8 cellular contexts compared by ENCODE assay signal in genomic region chr14:59870277-59871165, GRCh38. TPM values are rescaled to one million over a fixed set of nuclear protein-coding genes. Genes with fewer than 3 reads are reported as not detected.
DNase-seq lines count a peak whose midpoint lies in the region; ATAC-seq, FAIRE-seq and TF ChIP-seq lines count a peak whose summit lies in the region.

Gene RTN1 (minus strand): TSS chr14:59870776. CDS start chr14:59870630, 146 bp downstream.

- no peak within 1 kb of the TSS for H3K9ac ChIP-seq in GM12878 (ENCODE audit: control insufficient read depth, insufficient read depth, low read length)

- H3K4me3 ChIP-seq in OCI-LY7 (ENCODE audit: low read depth, low read length, poor library complexity, severe bottlenecking) (peak within 1 kb of the TSS; percentile 37), GM12878 (peak within 1 kb of the TSS; percentile 67), iPS DF 6.9 (ENCODE audit: low read length) (peak within 1 kb of the TSS; percentile 47), psoas muscle (peak within 1 kb of the TSS; percentile 70)

- in situ Hi-C loops in GM12878 (cut with MboI), result no loop called here

- CTCF ChIA-PET in OCI-LY7 (lab: Charles Lee; ENCODE audit: unreplicated experiment) (no interaction called here), GM12878 (lab: Yijun Ruan, JAX) (no interaction called here)

- H3K27ac ChIP-seq in OCI-LY7 (ENCODE audit: low read depth, low read length, poor library complexity, severe bottlenecking) (no peak within 1 kb of the TSS), GM12878 (ENCODE audit: control insufficient read depth, insufficient read depth) (no peak within 1 kb of the TSS), iPS DF 6.9 (ENCODE audit: low read length) (no peak within 1 kb of the TSS), psoas muscle (no peak within 1 kb of the TSS)

- no peak for TF ChIP-seq RAD21 in GM12878 (IDR thresholded peaks at IDR 0.05; ENCODE audit: insufficient read depth, low read depth, low read length)

- H3K27me3 Mint-ChIP-seq in CD14-positive monocyte (ENCODE audit: low read depth in 3 of 3), result peaks cover 35 to 56% (median 45%) of the 10 kb centered on the region in 3 donors

- FAIRE-seq in GM12878 (lab: Jason Lieb, UNC), result no peak

- RAD21 ChIA-PET in GM12878 (lab: Charles Lee; ENCODE audit: unreplicated experiment), result no interaction called here

- BruUV-seq in OCI-LY7 (replicated peaks; lab: Mats Ljungman, UMichigan) (no TSS peak), GM12878 (replicated peaks; lab: Mats Ljungman, UMichigan) (no TSS peak)

- no peaks in the 10 kb centered on the region for H3K9me2 ChIP-seq in OCI-LY7 (ENCODE audit: insufficient read depth, low read length)

- H3K9me3 Mint-ChIP-seq in CD14-positive monocyte, result peaks cover 0 to 14% (median 1%) of the 10 kb centered on the region in 7 donors

- H2AFZ ChIP-seq in OCI-LY7 (ENCODE audit: low read length), result no peak within 1 kb of the TSS
- H2AFZ ChIP-seq in GM12878 (ENCODE audit: control insufficient read depth, low read depth, low read length), result peak within 1 kb of the TSS; percentile 2

- TF ChIP-seq CTCF in CD14-positive monocyte (IDR thresholded peaks at IDR 0.05) (no peak), OCI-LY7 (conservative IDR thresholded peaks at IDR 0.05; ENCODE audit: low read length) (no peak), GM12878 (IDR thresholded peaks at IDR 0.05 in 2 of 3, conservative IDR thresholded peaks at IDR 0.05 in 1 of 3; ENCODE audit: control insufficient read depth in 2 of 3, extremely low read depth in 1 of 3, insufficient read depth in 1 of 3, low read depth in 3 of 3, low read length in 3 of 3) (no peak), psoas muscle (IDR thresholded peaks at IDR 0.05) (no peak)

- peak within 1 kb of the TSS in 6 of 7 donors; percentile 69 to 93 (median 81) for H3K27ac Mint-ChIP-seq in CD14-positive monocyte

- peak within 1 kb of the TSS; percentile 100 for H3K4me3 Mint-ChIP-seq in CD14-positive monocyte

- no peak for TF ChIP-seq POLR2A in GM12878 (IDR thresholded peaks at IDR 0.05; ENCODE audit: low read depth, low read length)

- SMC1A ChIA-PET in GM12878 (lab: Charles Lee; ENCODE audit: uncharacterized antibody, unreplicated experiment), result no interaction called here

- peaks cover 0 to 11% of the 10 kb centered on the region in 2 donors for H3K36me3 Mint-ChIP-seq in CD14-positive monocyte

- WGBS in GM12878 (ENCODE audit: insufficient coverage, insufficient replicate concordance, low lambda C conversion rate, missing lambda C conversion rate), result 4% methylated on average over 72 of the region's 84 CpGs
- no CpG with 5 or more reads among the region's 84 CpGs for WGBS in iPS DF 6.9 (ENCODE audit: insufficient coverage, insufficient read length)
- 0 to 3% (median 1%) methylated on average over 37 to 84 of the region's 84 CpGs for WGBS in psoas muscle, 3 donors

- H3K4me1 Mint-ChIP-seq in CD14-positive monocyte, result peaks cover 28% of the 10 kb centered on the region

- peaks cover 6 to 7% of the 10 kb centered on the region in 2 experiments for H3K27me3 ChIP-seq in GM12878 (replicated peaks in 1 of 2; ENCODE audit: control insufficient read depth in 2 of 2, insufficient read depth in 2 of 2, low read length in 1 of 2)
- H3K27me3 ChIP-seq in iPS DF 6.9 (ENCODE audit: control insufficient read depth, insufficient read depth, low read length), result peaks cover 15% of the 10 kb centered on the region; the same call in 1 of the 2 replicates
- peaks cover 5 to 46% (median 6%) of the 10 kb centered on the region in 3 donors for H3K27me3 ChIP-seq in psoas muscle (ENCODE audit: insufficient read depth in 3 of 3, low read length in 2 of 3)

- H4K20me1 ChIP-seq in OCI-LY7 (ENCODE audit: insufficient read depth, low read length) (no peaks in the 10 kb centered on the region), GM12878 (ENCODE audit: control insufficient read depth, insufficient read depth) (no peaks in the 10 kb centered on the region)

- ATAC-seq in GM19372 (IDR thresholded peaks at IDR 0.05; ENCODE audit: low read depth, unreplicated experiment) (peak; percentile 46), GM12878 (peak; percentile 74), psoas muscle (peak; percentile 47 to 95 (median 80))

- intact Hi-C loops in CD14-positive monocyte (cut with micrococcal nuclease) (no loop called here), OCI-LY7 (cut with micrococcal nuclease; ENCODE audit: unreplicated experiment) (no loop called here), GM12878 (cut with micrococcal nuclease; ENCODE audit: unreplicated experiment) (no loop called here), psoas muscle (cut with DNase I) (no loop called here)

- DNase-seq in CD14-positive monocyte (ENCODE audit: low spot score) (peak; percentile 55), HuH-7.5 (ENCODE audit: low spot score) (peak; percentile 53), OCI-LY7 (ENCODE audit: low spot score) (no peak), GM12878 (ENCODE audit: low read depth, low spot score) (no peak), iPS DF 6.9 (ENCODE audit: low read depth, low spot score) (no peak), psoas muscle (peak; percentile 52 to 73)
- DNase-seq in effector CD8-positive, alpha-beta T cell (lab: John Stamatoyannopoulos, UW), result no peak

- H3K36me3 ChIP-seq in OCI-LY7 (ENCODE audit: insufficient read depth, low read length) (no peaks in the 10 kb centered on the region), GM12878 (ENCODE audit: control insufficient read depth in 2 of 2, insufficient read depth in 2 of 2, low read length in 1 of 2) (no peaks in the 10 kb centered on the region), iPS DF 6.9 (ENCODE audit: control insufficient read depth, insufficient read depth, low read length) (no peaks in the 10 kb centered on the region), psoas muscle (ENCODE audit: insufficient read depth in 1 of 2, low read depth in 1 of 2) (no peaks in the 10 kb centered on the region)

- TF ChIP-seq EP300 in GM12878 (IDR thresholded peaks at IDR 0.05; ENCODE audit: borderline replicate concordance in 1 of 2, control insufficient read depth in 1 of 2, low read depth in 2 of 2, low read length in 2 of 2), result no peak

- H3K4me1 ChIP-seq in OCI-LY7 (ENCODE audit: insufficient read depth, low read length, poor library complexity, severe bottlenecking) (no peaks in the 10 kb centered on the region), GM12878 (ENCODE audit: control insufficient read depth, insufficient read depth, low read length) (no peaks in the 10 kb centered on the region; the same call in 1 of the 2 replicates), iPS DF 6.9 (ENCODE audit: control insufficient read depth, insufficient read depth, low read length) (peaks cover 2% of the 10 kb centered on the region; the same call in 1 of the 2 replicates), psoas muscle (no peaks in the 10 kb centered on the region)

- H3K79me2 ChIP-seq in OCI-LY7 (ENCODE audit: insufficient read depth, low read depth, low read length), result no peaks in the 10 kb centered on the region
- H3K79me2 ChIP-seq in GM12878 (ENCODE audit: control insufficient read depth, insufficient read depth, low read length), result no peaks in the 10 kb centered on the region

- POLR2A ChIA-PET in OCI-LY7 (lab: Charles Lee), result interaction anchor here (0.5 kb wide), 1 partner anchor 595 kb away, joined by 3 read pairs; no protein-coding TSS in a partner anchor
- POLR2A ChIA-PET in GM12878 (lab: Charles Lee), result no interaction called here

- H3K4me2 ChIP-seq in OCI-LY7 (ENCODE audit: low read length) (peak within 1 kb of the TSS; percentile 48), GM12878 (ENCODE audit: control insufficient read depth, insufficient read depth) (peak within 1 kb of the TSS; percentile 84)

- H3K9me3 ChIP-seq in OCI-LY7 (ENCODE audit: low read length), result no peaks in the 10 kb centered on the region
- no peaks in the 10 kb centered on the region for H3K9me3 ChIP-seq in GM12878 (replicated peaks; ENCODE audit: control insufficient read depth, insufficient read depth, low read length)
- no peaks in the 10 kb centered on the region for H3K9me3 ChIP-seq in iPS DF 6.9 (ENCODE audit: control insufficient read depth, insufficient read depth, low read length)
- no peaks in the 10 kb centered on the region for H3K9me3 ChIP-seq in psoas muscle

RNA-seq across cellular contexts. Expression of gene RTN1, which starts in this region (rescaled TPM):
- 10 to 100 TPM; 40.2 to 75.1 TPM for polyA plus RNA-seq in CD14-positive monocyte
- not detected in 2 replicates for total RNA-seq in OCI-LY7 (2014; rRNA removed; shearing (Covaris generic))
- not detected in 2 replicates for total RNA-seq in OCI-LY7 (2022)
- not detected in 2 replicates for total RNA-seq in GM12878 (2013; cell fraction: nucleolus; rRNA removed)
- 0.05 TPM in 1 of 2 replicates, not detected in the other for total RNA-seq in GM12878 (2014; rRNA removed)
- not detected in 2 replicates for total RNA-seq in GM12878 (2014; rRNA removed; fragmentation: Illumina TruSeq; extraction: Trizol)
- 0.27 TPM in 1 of 2 replicates, not detected in the other for total RNA-seq in GM12878 (2021)
- polyA plus RNA-seq in GM12878 (2011; ENCODE audit: low read depth), result 0.20 TPM
- polyA plus RNA-seq in GM12878 (2011; rRNA removed), result 0.03 TPM in 1 of 2 replicates, not detected in the other
- not detected in 2 replicates for polyA plus RNA-seq in GM12878 (2011; cell fraction: cytosol; rRNA removed)
- 0.07 and 0.12 TPM in 2 replicates for polyA plus RNA-seq in GM12878 (2011; cell fraction: nucleus; rRNA removed)
- 0.08 and 0.13 TPM in 2 replicates for polyA plus RNA-seq in GM12878 (2012)
- 0.06 TPM in 1 of 2 replicates, not detected in the other for polyA plus RNA-seq in GM12878 (2014; fragmentation: Illumina TruSeq; extraction: Trizol)
- under 1 TPM; 0.13 TPM for polyA plus RNA-seq in GM12878 (2014; fragmentation: Nextera tagmentation; extraction: Ambion mirVana)
- 0.14 TPM in 1 of 2 replicates, not detected in the other for polyA plus RNA-seq in GM12878 (2014; rRNA removed)
- polyA plus RNA-seq in GM12878 (2016; fragmentation: Nextera tagmentation; extraction: Ambion mirVana), result under 1 TPM; 0.20 to 0.55 TPM
- polyA minus RNA-seq in GM12878 (2011; rRNA and poly(A)+ RNA removed), result not detected in 2 replicates
- polyA minus RNA-seq in GM12878 (2011; cell fraction: cytosol; rRNA and poly(A)+ RNA removed), result not detected in 2 replicates
- polyA minus RNA-seq in GM12878 (2011; cell fraction: nucleus; rRNA and poly(A)+ RNA removed), result not detected in 2 replicates
- total RNA-seq in psoas muscle, result 1 to 10 TPM in 1 of 4 donors, under 1 TPM in 3; 0.73 to 1.5 (median 0.85) TPM
- 1 to 10 TPM in 1 of 3 donors, under 1 TPM in 2; 0.17 to 1.7 (median 0.43) TPM for polyA plus RNA-seq in psoas muscle

Comparison
In these comparisons a context has a peak if more than half of its experiments do, and no peak if none do; other contexts are left out.
1. RNA of gene RTN1 (polyA plus RNA-seq): 40.2 to 75.1 TPM in CD14-positive monocyte; 0.17 to 1.7 TPM in psoas muscle and 0.03 to 0.55 TPM in GM12878; every median in the first group is over 10 times any median in the second.
2. Peak in ATAC-seq, H3K4me3 ChIP-seq and H3K4me2 ChIP-seq in GM12878; RNA of the gene not detected or under 1 TPM.
3. DNase-seq: peak in CD14-positive monocyte (single experiment), HuH-7.5 (single experiment) and psoas muscle (2 of 2); none in OCI-LY7 (single experiment), GM12878 (single experiment), iPS DF 6.9 (single experiment) and effector CD8-positive, alpha-beta T cell (single experiment).
4. Peak in every context shown above with its lines, with median percentiles within 50 percentile points of each other: ATAC-seq and H3K4me3 ChIP-seq.